In the genomic region with DNA sequence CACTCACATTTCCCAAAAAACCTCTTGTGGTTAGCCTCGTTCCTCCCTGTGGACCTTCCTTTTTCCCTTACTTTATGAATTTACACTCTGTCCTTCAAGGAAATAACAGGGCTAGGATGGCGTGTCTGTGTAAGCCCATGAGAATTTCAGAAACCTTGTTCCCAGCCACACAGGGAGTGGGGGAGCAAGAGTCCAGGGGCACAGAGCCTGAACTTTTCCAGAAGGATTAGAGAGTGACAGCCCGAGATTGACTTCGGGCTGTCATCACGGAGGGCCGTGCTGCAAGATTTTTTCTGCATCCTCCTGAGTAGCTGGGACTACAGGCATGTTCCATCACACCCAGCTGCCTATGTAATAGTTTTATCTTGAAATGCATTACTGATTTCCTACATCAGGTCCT, we compare ENCODE assay signal across 9 cellular contexts. TPM values are rescaled to one million over a fixed set of nuclear protein-coding genes. Genes with fewer than 3 reads are reported as not detected.
DNase-seq lines count a peak whose midpoint lies in the region; ATAC-seq and TF ChIP-seq lines count a peak whose summit lies in the region.
"Had no signal": no experiment of that assay in that cellular context is flagged by ENCODE, and none has a peak within 500 bp of the region (broad histone marks: within the 10 kb centered on the region; RNA-seq: fewer than 3 reads in every experiment).

No MANE protein-coding gene starts in this region.

- intact Hi-C loops in vagina (cut with DNase I) = no loop called here

- peak overlapping the region; percentile 73 for H3K4me3 Mint-ChIP-seq in stimulated activated naive CD8-positive, alpha-beta T cell treated with anti-CD3 and anti-CD28 coated beads, Interleukin-15, Interleukin-2, amounts not matched to agents 100 ng/mL and 50 ng/mL, for 24 hours

- no peaks in the 10 kb centered on the region for H3K79me2 ChIP-seq in mesendoderm (ENCODE audit: control insufficient read depth, insufficient read depth, low read length)

- H4K8ac ChIP-seq in mesendoderm (ENCODE audit: low read depth, low read length) = no peak overlapping the region

- H3K23ac ChIP-seq in mesendoderm (ENCODE audit: low read length) = no peak overlapping the region

- no peaks in the 10 kb centered on the region for H3K9me3 Mint-ChIP-seq in stimulated activated naive CD8-positive, alpha-beta T cell treated with anti-CD3 and anti-CD28 coated beads, Interleukin-15, Interleukin-2, amounts not matched to agents 100 ng/mL and 50 ng/mL, for 24 hours
- no peaks in the 10 kb centered on the region for H3K9me3 Mint-ChIP-seq in activated naive CD4-positive, alpha-beta T cell treated with anti-CD3 and anti-CD28 coated beads, Interleukin-2, amount 50 U/mL, for 72 hours

- no peak overlapping the region for H2BK120ac ChIP-seq in mesendoderm (ENCODE audit: low read depth, low read length)

- no peak for TF ChIP-seq POLR2A in vagina (IDR thresholded peaks at IDR 0.05)

- no CpG with 5 or more reads among the region's 6 CpGs for WGBS in mesendoderm (ENCODE audit: extremely low coverage, insufficient coverage, low lambda C conversion rate)

- no peak overlapping the region for H3K4ac ChIP-seq in mesendoderm (ENCODE audit: low read depth, low read length)

- no peaks in the 10 kb centered on the region for H3K27me3 Mint-ChIP-seq in stimulated activated naive CD8-positive, alpha-beta T cell treated with anti-CD3 and anti-CD28 coated beads, Interleukin-15, Interleukin-2, amounts not matched to agents 100 ng/mL and 50 ng/mL, for 24 hours

- peaks cover 99% of the 10 kb centered on the region for H3K4me1 Mint-ChIP-seq in stimulated activated naive CD8-positive, alpha-beta T cell treated with anti-CD3 and anti-CD28 coated beads, Interleukin-15, Interleukin-2, amounts not matched to agents 100 ng/mL and 50 ng/mL, for 24 hours (ENCODE audit: low read depth)

- DNase-seq in stimulated activated naive CD8-positive, alpha-beta T cell treated with anti-CD3 and anti-CD28 coated beads, Interleukin-15, Interleukin-2, amounts not matched to agents 100 U/mL and 50 U/mL, for 24 hours = no peak
- DNase-seq in activated naive CD4-positive, alpha-beta T cell treated with anti-CD3 and anti-CD28 coated beads, Interleukin-2, amount 50 U/mL, for 72 hours (ENCODE audit: low spot score in 2 of 2) = no peak
- DNase-seq in mesendoderm (no peak), vagina (ENCODE audit: extremely low spot score in 2 of 2) (peak; percentile 22 to 71), NCI-H1694 treated with DMSO at 0.1 percent for 48 hours (lab: John Stamatoyannopoulos, UW) (no peak), GM19240 (ENCODE audit: insufficient read length, low spot score) (no peak)
- DNase-seq: NCI-H2081 treated with DMSO at 0.1 percent for 48 hours had no signal

- H3K4me1 ChIP-seq in mesendoderm (ENCODE audit: control insufficient read depth, low read depth, low read length) (peaks cover 2% of the 10 kb centered on the region), vagina (peaks cover 52% of the 10 kb centered on the region)

- H3K4me3 ChIP-seq in mesendoderm (ENCODE audit: low read length) = no peak overlapping the region
- H3K4me3 ChIP-seq in vagina = no peak overlapping the region

- H3K9me3 ChIP-seq in vagina = no peaks in the 10 kb centered on the region

- TF ChIP-seq CTCF in vagina (IDR thresholded peaks at IDR 0.05) = no peak

- H3K56ac ChIP-seq in mesendoderm (ENCODE audit: low read length) = peak overlapping the region; percentile 43

- H3K27me3 ChIP-seq in mesendoderm (ENCODE audit: insufficient read depth, low read length, poor library complexity) (no peaks in the 10 kb centered on the region), vagina (no peaks in the 10 kb centered on the region)

- H3K9ac ChIP-seq in mesendoderm (ENCODE audit: low read length) = no peak overlapping the region

- no peak overlapping the region for H3K27ac ChIP-seq in mesendoderm (ENCODE audit: low read depth, low read length)
- H3K27ac ChIP-seq in vagina = no peak overlapping the region

- no peak overlapping the region for H4K5ac ChIP-seq in mesendoderm (ENCODE audit: low read length)

- no peak overlapping the region for H3K18ac ChIP-seq in mesendoderm (ENCODE audit: low read length)

- peaks cover 5% of the 10 kb centered on the region for H3K79me1 ChIP-seq in mesendoderm (ENCODE audit: low read length)

- H2AK5ac ChIP-seq in mesendoderm (ENCODE audit: low read length) = no peak overlapping the region

- no peak overlapping the region for H3K4me2 ChIP-seq in mesendoderm (ENCODE audit: low read length)

- no peaks in the 10 kb centered on the region for H3K36me3 ChIP-seq in mesendoderm (ENCODE audit: control insufficient read depth, insufficient read depth, low read length)
- no peaks in the 10 kb centered on the region for H3K36me3 ChIP-seq in vagina

- peaks cover 60% of the 10 kb centered on the region for H3K36me3 Mint-ChIP-seq in stimulated activated naive CD8-positive, alpha-beta T cell treated with anti-CD3 and anti-CD28 coated beads, Interleukin-15, Interleukin-2, amounts not matched to agents 100 ng/mL and 50 ng/mL, for 24 hours (ENCODE audit: low read depth)
- peaks cover 32 to 56% of the 10 kb centered on the region in 2 donors for H3K36me3 Mint-ChIP-seq in activated naive CD4-positive, alpha-beta T cell treated with anti-CD3 and anti-CD28 coated beads, Interleukin-2, amount 50 U/mL, for 72 hours

- H2BK5ac ChIP-seq in mesendoderm (ENCODE audit: low read length) = no peak overlapping the region

- peak overlapping the region; percentile 93 for H3K27ac Mint-ChIP-seq in stimulated activated naive CD8-positive, alpha-beta T cell treated with anti-CD3 and anti-CD28 coated beads, Interleukin-15, Interleukin-2, amounts not matched to agents 100 ng/mL and 50 ng/mL, for 24 hours
- peak overlapping the region; percentile 92 to 99 for H3K27ac Mint-ChIP-seq in activated naive CD4-positive, alpha-beta T cell treated with anti-CD3 and anti-CD28 coated beads, Interleukin-2, amount 50 U/mL, for 72 hours

- no peak overlapping the region for H2BK15ac ChIP-seq in mesendoderm (replicated peaks; ENCODE audit: low read depth)

- ATAC-seq in stimulated activated naive CD8-positive, alpha-beta T cell treated with anti-CD3 and anti-CD28 coated beads, Interleukin-15, Interleukin-2, amounts not matched to agents 100 U/mL and 50 U/mL, for 24 hours = no peak
- ATAC-seq in activated naive CD4-positive, alpha-beta T cell treated with anti-CD3 and anti-CD28 coated beads, Interleukin-2, amount 50 U/mL, for 72 hours = no peak
- ATAC-seq in GM19328 (IDR thresholded peaks at IDR 0.05; ENCODE audit: unreplicated experiment) = no peak

RNA-seq across cellular contexts. Expression of a gene that starts 14.4 kb away (rescaled TPM):
- total RNA-seq in activated naive CD4-positive, alpha-beta T cell treated with anti-CD3 and anti-CD28 coated beads, Interleukin-2, amount 50 U/mL, for 72 hours = 100 to 1,000 TPM; 342 to 426 TPM
- polyA plus RNA-seq in mesendoderm (2013, experiment 1 of 2) = 25.6 TPM
- polyA plus RNA-seq in mesendoderm (2013, experiment 2 of 2) = 26.2 TPM
- total RNA-seq in vagina = 112 TPM

Comparison
In these comparisons a context has a peak if more than half of its experiments do, and no peak if none do; other contexts are left out.
1. DNase-seq: peak in vagina (2 of 2); none in stimulated activated naive CD8-positive, alpha-beta T cell treated with anti-CD3 and anti-CD28 coated beads, Interleukin-15, Interleukin-2, amounts not matched to agents 100 U/mL and 50 U/mL, for 24 hours (single experiment), activated naive CD4-positive, alpha-beta T cell treated with anti-CD3 and anti-CD28 coated beads, Interleukin-2, amount 50 U/mL, for 72 hours (0 of 2), mesendoderm (single experiment), NCI-H1694 treated with DMSO at 0.1 percent for 48 hours (single experiment) and GM19240 (single experiment).